Comparison of ENCODE assay signal across 28 cellular contexts in the genomic region with DNA sequence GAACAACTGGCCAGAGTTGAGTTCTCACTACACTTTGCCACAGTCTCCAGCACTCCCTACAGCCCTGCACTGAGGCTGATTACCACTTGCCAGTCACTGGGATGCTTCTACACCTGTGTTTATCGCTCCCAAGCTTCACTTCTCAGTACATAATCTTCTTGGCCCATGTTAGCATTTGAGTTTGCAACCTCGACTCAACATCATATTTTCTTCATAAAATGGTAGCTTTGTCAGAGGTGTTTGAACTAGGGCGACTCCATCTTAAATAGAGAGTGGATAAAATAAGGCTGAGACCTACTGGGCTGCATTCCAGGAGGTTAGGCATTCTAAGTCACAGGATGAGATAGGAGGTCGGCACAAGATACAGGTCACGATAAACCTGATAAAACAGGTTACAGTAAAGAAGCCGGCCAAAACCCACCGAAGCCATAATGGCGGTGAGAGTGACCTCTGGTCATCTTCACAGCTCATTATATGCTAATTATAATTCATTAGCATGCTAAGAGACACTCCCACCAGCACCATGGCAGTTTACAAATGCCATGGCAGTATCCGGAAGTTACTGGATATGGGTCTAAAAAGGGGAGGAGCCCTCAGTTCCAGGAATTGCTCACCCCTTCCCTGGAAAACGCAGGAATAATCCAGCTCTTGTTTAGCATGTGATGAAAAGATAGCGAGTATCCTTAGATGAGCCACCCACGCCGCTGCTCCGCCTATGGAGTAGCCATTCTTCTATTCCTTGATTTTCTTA.
DNase-seq lines count a peak whose midpoint lies in the region; ATAC-seq and TF ChIP-seq lines count a peak whose summit lies in the region.
"Had no signal": no experiment of that assay in that cellular context is flagged by ENCODE, and none has a peak within 500 bp of the region (broad histone marks: within the 10 kb centered on the region; RNA-seq: fewer than 3 reads in every experiment).

No MANE protein-coding gene starts in this region.

- ATAC-seq in PC-3 (no peak), HG03571 (IDR thresholded peaks at IDR 0.05; ENCODE audit: unreplicated experiment) (no peak)
- ATAC-seq in effector memory CD8-positive, alpha-beta T cell (replicated peaks) = no peak
- ATAC-seq: CD8-positive, alpha-beta T cell; left lung had no signal

- no peak overlapping the region for H3K4me3 ChIP-seq in Caco-2 (ENCODE audit: low read depth, low read length)
- no peak overlapping the region for H3K4me3 ChIP-seq in PC-3 (ENCODE audit: low read length)
- H3K4me3 ChIP-seq in trophoblast cell (ENCODE audit: low read depth, low read length) = no peak overlapping the region
- H3K4me3 ChIP-seq: left lung, pancreas, right atrium auricular region, stomach, tibial artery had no signal

- H2AFZ ChIP-seq in PC-3 (ENCODE audit: low read length) (no peak overlapping the region), trophoblast cell (ENCODE audit: insufficient read depth, low read length, poor library complexity) (no peak overlapping the region)

- H4K20me1 ChIP-seq in PC-3 (ENCODE audit: low read length) = no peaks in the 10 kb centered on the region

- no peak overlapping the region for H3K23ac ChIP-seq in trophoblast cell (ENCODE audit: low read length)

- H3K4me2 ChIP-seq in PC-3 (ENCODE audit: low read length) (peak overlapping the region; percentile 57; the same call in 1 of the 2 replicates), trophoblast cell (ENCODE audit: low read length) (no peak overlapping the region)

- H3K9me3 Mint-ChIP-seq in Caco-2 (ENCODE audit: unreplicated experiment) = no peaks in the 10 kb centered on the region
- no peaks in the 10 kb centered on the region for H3K9me3 Mint-ChIP-seq in effector memory CD8-positive, alpha-beta T cell
- H3K9me3 Mint-ChIP-seq: activated naive CD4-positive, alpha-beta T cell treated with anti-CD3 and anti-CD28 coated beads, Interleukin-2, amount 50 U/mL, for 24 hours; activated T-helper 1 cell treated with anti-CD3 and anti-CD28 coated beads, Interleukin-12 subunit alpha, Interleukin-12 subunit beta, Interleukin-2, Interleukin-4 antibody, amounts not matched to agents 30 ng/mL and 10 ng/mL and 1 ng/mL, durations not matched to agents 14 hours and 24 hours and 36 hours; CD8-positive, alpha-beta T cell; nephron; T-helper 2 cell treated with Interferon-gamma antibody and Interleukin-4, amounts not matched to agents 5 μg/mL and 100 μg/mL, for 36 hours had no signal

- POLR2A ChIA-PET in Caco-2 (lab: Charles Lee) (interaction anchor here (0.6 to 1.6 kb wide), 3 partner anchors 60 to 115 kb away, joined by 3 to 11 read pairs (median 4); a partner anchor contains a TSS), PC-3 (lab: Charles Lee; ENCODE audit: unreplicated experiment) (interaction anchor here (1.0 kb wide), 1 partner anchor 106 kb away, joined by 4 read pairs; a partner anchor contains a TSS)

- H4K91ac ChIP-seq in trophoblast cell (ENCODE audit: low read depth, low read length) = peak overlapping the region; percentile 91

- no peaks in the 10 kb centered on the region for H3K27me3 Mint-ChIP-seq in Caco-2 (ENCODE audit: insufficient read depth, unreplicated experiment)
- H3K27me3 Mint-ChIP-seq in effector memory CD8-positive, alpha-beta T cell = no peaks in the 10 kb centered on the region
- H3K27me3 Mint-ChIP-seq: activated naive CD4-positive, alpha-beta T cell treated with anti-CD3 and anti-CD28 coated beads, Interleukin-2, amount 50 U/mL, for 24 hours had no signal

- H3K18ac ChIP-seq in trophoblast cell (ENCODE audit: low read length) = no peak overlapping the region

- H3K36me3 ChIP-seq in Caco-2 (ENCODE audit: control insufficient read depth, insufficient read depth, low read length) (no peaks in the 10 kb centered on the region), PC-3 (ENCODE audit: low read depth, low read length) (no peaks in the 10 kb centered on the region), trophoblast cell (ENCODE audit: control insufficient read depth in 1 of 2, insufficient read depth in 2 of 2, low read length in 2 of 2) (no peaks in the 10 kb centered on the region)
- H3K36me3 ChIP-seq: left lung, pancreas, right atrium auricular region, stomach, tibial artery had no signal

- no peak overlapping the region for H4K12ac ChIP-seq in trophoblast cell (ENCODE audit: low read depth, low read length)

- H3K4ac ChIP-seq in trophoblast cell (ENCODE audit: low read depth, low read length) = peak overlapping the region; percentile 9

- H3K9ac ChIP-seq in PC-3 (ENCODE audit: low read length) (no peak overlapping the region), trophoblast cell (ENCODE audit: low read length) (no peak overlapping the region)

- peak overlapping the region; percentile 54 for H3K14ac ChIP-seq in trophoblast cell (ENCODE audit: low read length)

- peak overlapping the region; percentile 81 for H2BK120ac ChIP-seq in trophoblast cell (ENCODE audit: insufficient read depth, low read length, poor library complexity)

- peak overlapping the region; percentile 91 for H2BK12ac ChIP-seq in trophoblast cell (ENCODE audit: low read length)

- intact Hi-C loops in Caco-2 (cut with micrococcal nuclease; ENCODE audit: unreplicated experiment) (loop anchor here (1.0 kb wide), 2 partner anchors 38 to 106 kb away; no protein-coding TSS in a partner anchor), PC-3 (cut with micrococcal nuclease) (no loop called here)

- H3K79me1 ChIP-seq in trophoblast cell (ENCODE audit: low read length) = peaks cover 47% of the 10 kb centered on the region

- H3K4me1 ChIP-seq in Caco-2 (peaks cover 62% of the 10 kb centered on the region), PC-3 (ENCODE audit: insufficient read depth, low read length) (peaks cover 37% of the 10 kb centered on the region), trophoblast cell (ENCODE audit: control insufficient read depth in 1 of 2, insufficient read depth in 2 of 2, low read length in 2 of 2) (peaks cover 16 to 21% of the 10 kb centered on the region in 2 experiments)

- peak overlapping the region; percentile 44 for H4K8ac ChIP-seq in trophoblast cell (ENCODE audit: low read depth, low read length)

- H3F3A ChIP-seq in PC-3 (ENCODE audit: low read length, unreplicated experiment) = no peaks in the 10 kb centered on the region

- CTCF ChIA-PET in Caco-2 (lab: Charles Lee) (no interaction called here), PC-3 (lab: Charles Lee) (no interaction called here)

- WGBS in trophoblast cell (ENCODE audit: extremely low coverage, insufficient coverage, insufficient read length) = no CpG with 5 or more reads among the region's 14 CpGs

- no peaks in the 10 kb centered on the region for H3K9me2 ChIP-seq in PC-3 (replicated peaks; ENCODE audit: low read length)

- peaks cover 51% of the 10 kb centered on the region for H3K4me1 Mint-ChIP-seq in Caco-2 (ENCODE audit: low read depth, unreplicated experiment)
- peaks cover 45 to 61% of the 10 kb centered on the region in 2 donors for H3K4me1 Mint-ChIP-seq in effector memory CD8-positive, alpha-beta T cell (ENCODE audit: low read depth in 2 of 2)

- peaks cover 21% of the 10 kb centered on the region for H3K36me3 Mint-ChIP-seq in Caco-2 (ENCODE audit: insufficient read depth, unreplicated experiment)
- H3K36me3 Mint-ChIP-seq in effector memory CD8-positive, alpha-beta T cell (ENCODE audit: insufficient read depth) = peaks cover 16% of the 10 kb centered on the region
- H3K36me3 Mint-ChIP-seq: activated naive CD4-positive, alpha-beta T cell treated with anti-CD3 and anti-CD28 coated beads, Interleukin-2, amount 50 U/mL, for 24 hours; CD8-positive, alpha-beta T cell had no signal

- H3K27me3 ChIP-seq in Caco-2 (replicated peaks; ENCODE audit: control insufficient read depth, insufficient read depth, low read length) = no peaks in the 10 kb centered on the region
- H3K27me3 ChIP-seq in PC-3 (ENCODE audit: low read length) = no peaks in the 10 kb centered on the region
- H3K27me3 ChIP-seq in trophoblast cell (ENCODE audit: insufficient read depth, low read length) = no peaks in the 10 kb centered on the region
- H3K27me3 ChIP-seq: left lung, pancreas, right atrium auricular region, stomach, tibial artery had no signal

- peak overlapping the region; percentile 57; the same call in 1 of the 2 replicates for H3K27ac ChIP-seq in PC-3 (ENCODE audit: low read length)
- H3K27ac ChIP-seq in trophoblast cell (ENCODE audit: low read depth, low read length) = peak overlapping the region; percentile 88
- H3K27ac ChIP-seq: left lung, right atrium auricular region, RWPE1, tibial artery, VCaP had no signal

- BruUV-seq in Caco-2 (replicated peaks; lab: Mats Ljungman, UMichigan) = no TSS peak
- no TSS peak for BruUV-seq in PC-3 (replicated peaks; lab: Mats Ljungman, UMichigan)

- DNase-seq in Caco-2 (no peak), PC-3 (no peak), trophoblast cell (peak; percentile 80 to 86), DMS79 treated with DMSO at 0.1 percent for 48 hours (lab: John Stamatoyannopoulos, UW) (no peak), NCI-H1436 treated with DMSO at 0.1 percent for 48 hours (lab: John Stamatoyannopoulos, UW) (no peak)
- DNase-seq in effector memory CD8-positive, alpha-beta T cell = no peak
- DNase-seq: activated CD4-positive, alpha-beta T cell treated with anti-CD3 and anti-CD28 coated beads, Interleukin-2, amount 50 U/mL, for 1 hour; DMS79; erythroblast; GOT3; left lung; midbrain; NCI-H1048; NCI-H187; NCI-H2227 treated with DMSO at 0.1 percent for 48 hours; NCI-H69; pancreas; stomach; tibial artery had no signal

- H3K27ac Mint-ChIP-seq in Caco-2 (ENCODE audit: unreplicated experiment) = peak overlapping the region; percentile 96
- peak overlapping the region; percentile 87 to 97 for H3K27ac Mint-ChIP-seq in effector memory CD8-positive, alpha-beta T cell
- H3K27ac Mint-ChIP-seq: activated naive CD4-positive, alpha-beta T cell treated with anti-CD3 and anti-CD28 coated beads, Interleukin-2, amount 50 U/mL, for 24 hours; activated T-helper 1 cell treated with anti-CD3 and anti-CD28 coated beads, Interleukin-12 subunit alpha, Interleukin-12 subunit beta, Interleukin-2, Interleukin-4 antibody, amounts not matched to agents 30 ng/mL and 10 ng/mL and 1 ng/mL, durations not matched to agents 14 hours and 24 hours and 36 hours; CD8-positive, alpha-beta T cell; T-helper 2 cell treated with Interferon-gamma antibody and Interleukin-4, amounts not matched to agents 5 μg/mL and 100 μg/mL, for 36 hours had no signal

- H2AK5ac ChIP-seq in trophoblast cell (ENCODE audit: low read length) = peak overlapping the region; percentile 51

- H3K4me3 Mint-ChIP-seq in Caco-2 (ENCODE audit: unreplicated experiment) = peak overlapping the region; percentile 56
- H3K4me3 Mint-ChIP-seq in effector memory CD8-positive, alpha-beta T cell = no peak overlapping the region
- H3K4me3 Mint-ChIP-seq: activated naive CD4-positive, alpha-beta T cell treated with anti-CD3 and anti-CD28 coated beads, Interleukin-2, amount 50 U/mL, for 24 hours; activated T-helper 1 cell treated with anti-CD3 and anti-CD28 coated beads, Interleukin-12 subunit alpha, Interleukin-12 subunit beta, Interleukin-2, Interleukin-4 antibody, amounts not matched to agents 30 ng/mL and 10 ng/mL and 1 ng/mL, durations not matched to agents 14 hours and 24 hours and 36 hours; CD8-positive, alpha-beta T cell; nephron; T-helper 2 cell treated with Interferon-gamma antibody and Interleukin-4, amounts not matched to agents 5 μg/mL and 100 μg/mL, for 36 hours had no signal

- TF ChIP-seq CTCF in Caco-2 (IDR thresholded peaks at IDR 0.05; ENCODE audit: insufficient read depth in 1 of 2, low read depth in 1 of 2, low read length in 1 of 2, severe bottlenecking in 1 of 2, unreplicated experiment in 1 of 2) = no peak
- no peak for TF ChIP-seq CTCF in PC-3 (conservative IDR thresholded peaks at IDR 0.05; ENCODE audit: low read depth, low read length)

- H3K79me2 ChIP-seq in PC-3 (ENCODE audit: low read length) (no peaks in the 10 kb centered on the region), trophoblast cell (ENCODE audit: control insufficient read depth, insufficient read depth, low read length, poor library complexity) (peaks cover 2% of the 10 kb centered on the region)

- H3K9me3 ChIP-seq in Caco-2 (no peaks in the 10 kb centered on the region), PC-3 (ENCODE audit: low read length) (no peaks in the 10 kb centered on the region), trophoblast cell (ENCODE audit: insufficient read depth, low read depth, low read length) (no peaks in the 10 kb centered on the region)
- H3K9me3 ChIP-seq: left lung, pancreas, right atrium auricular region, stomach, tibial artery had no signal

- peak overlapping the region; percentile 37 for H2BK5ac ChIP-seq in trophoblast cell (ENCODE audit: low read depth, low read length, poor library complexity)

Comparison
In these comparisons a context has a peak if more than half of its experiments do, and no peak if none do; other contexts are left out.
1. DNase-seq: peak in trophoblast cell (2 of 2); none in Caco-2 (0 of 2), PC-3 (single experiment), effector memory CD8-positive, alpha-beta T cell (0 of 3), DMS79 treated with DMSO at 0.1 percent for 48 hours (single experiment) and NCI-H1436 treated with DMSO at 0.1 percent for 48 hours (single experiment).